Comparison of ENCODE assay signal across 11 cellular contexts in the genomic region with DNA sequence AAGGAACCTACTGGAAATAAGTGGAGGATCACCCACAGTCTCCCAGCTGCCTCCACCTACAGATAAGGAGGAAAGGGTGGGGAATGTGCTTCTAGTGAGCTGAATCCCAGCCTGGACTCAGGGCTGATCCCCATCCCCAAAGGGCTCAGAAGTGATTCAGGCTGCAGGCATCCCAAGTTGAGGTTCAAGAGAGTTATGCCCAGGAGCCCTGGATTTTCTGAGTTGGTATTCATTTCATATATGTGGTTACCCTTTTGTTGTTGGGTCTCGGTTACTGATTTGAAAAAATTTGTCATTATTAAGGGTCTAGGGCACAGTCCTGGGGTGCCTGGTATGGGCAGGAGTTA. TPM values are rescaled to one million over a fixed set of nuclear protein-coding genes. Genes with fewer than 3 reads are reported as not detected.
A peak's percentile ranks its signal among the peaks of the same experiment; 100 is the strongest.
DNase-seq lines count a peak whose midpoint lies in the region; ATAC-seq and TF ChIP-seq lines count a peak whose summit lies in the region.
"Had no signal": no experiment of that assay in that cellular context is flagged by ENCODE, and none has a peak within 500 bp of the region (broad histone marks: within the 10 kb centered on the region; RNA-seq: fewer than 3 reads in every experiment).

No MANE protein-coding gene starts in this region.

- peak overlapping the region in 3 of 10 donors; percentile 16 to 28 (median 17) for H3K4me3 ChIP-seq in heart right ventricle
- no peak overlapping the region for H3K4me3 ChIP-seq in thymus (ENCODE audit: low read length)
- H3K4me3 ChIP-seq: body of pancreas had no signal

- TF ChIP-seq CTCF in heart right ventricle (IDR thresholded peaks at IDR 0.05) (no peak), GM13977 (IDR thresholded peaks at IDR 0.05; ENCODE audit: extremely low read depth, insufficient read depth, missing control alignments) (no peak)

- DNase-seq in heart right ventricle (no peak), left ventricle myocardium superior (no peak), amniotic epithelial cell (ENCODE audit: low read depth) (peak; percentile 79), kidney tubule cell (ENCODE audit: low spot score) (peak; percentile 86), GM13977 (ENCODE audit: low spot score) (no peak)
- DNase-seq in effector CD8-positive, alpha-beta T cell (lab: John Stamatoyannopoulos, UW): no peak
- DNase-seq: NCI-H1694 had no signal

- WGBS in heart right ventricle, 2 donors: 0 to 2% methylated on average over 1 of the region's 1 CpG
- 0% methylated on average over 1 of the region's 1 CpG for WGBS in thymus

- intact Hi-C loops in heart right ventricle (cut with DNase I) (loop anchor here in 4 of 10 donors (5.0 kb wide), 1 partner anchor 34 kb away; no protein-coding TSS in a partner anchor), left ventricle myocardium superior (cut with micrococcal nuclease) (no loop called here)

- peaks cover 5 to 96% (median 47%) of the 10 kb centered on the region in 9 donors for H3K4me1 ChIP-seq in heart right ventricle
- peaks cover 16% of the 10 kb centered on the region for H3K4me1 ChIP-seq in thymus (ENCODE audit: control insufficient read depth, insufficient read depth, low read length)

- H3K27me3 ChIP-seq in heart right ventricle (no peaks in the 10 kb centered on the region), thymus (ENCODE audit: control insufficient read depth, insufficient read depth) (no peaks in the 10 kb centered on the region)
- H3K27me3 ChIP-seq: body of pancreas had no signal

- H3K27ac ChIP-seq in heart right ventricle: peak overlapping the region; percentile 59 to 95 (median 75)
- peak overlapping the region; percentile 60 for H3K27ac ChIP-seq in thymus (ENCODE audit: low read depth)
- H3K27ac ChIP-seq: C4-2B had no signal

- no peaks in the 10 kb centered on the region for H3K36me3 ChIP-seq in heart right ventricle
- H3K36me3 ChIP-seq in thymus (ENCODE audit: control insufficient read depth, insufficient read depth): no peaks in the 10 kb centered on the region

- ATAC-seq in heart right ventricle (no peak), left ventricle myocardium superior (no peak), GM19023 (IDR thresholded peaks at IDR 0.05; ENCODE audit: unreplicated experiment) (no peak)
- ATAC-seq: body of pancreas had no signal

- H3K9me3 ChIP-seq in heart right ventricle (no peaks in the 10 kb centered on the region), thymus (ENCODE audit: control insufficient read depth) (no peaks in the 10 kb centered on the region)
- H3K9me3 ChIP-seq: body of pancreas had no signal

- in situ Hi-C loops in GM13977 (cut with MboI; ENCODE audit: low pct_unique_long_range_greater_than_20kb, low sequenced_read_pairs, unreplicated experiment): no loop called here

RNA-seq across cellular contexts. Expression of a gene that starts 30.0 kb away (rescaled TPM):
- total RNA-seq in heart right ventricle (100 to 1,000 TPM in 1 of 10 donors, 10 to 100 TPM in 9; 30.0 to 156 (median 51.8) TPM), left ventricle myocardium superior (42.8 TPM)
- polyA plus RNA-seq in heart right ventricle (10 to 100 TPM; 23.1 to 99.2 TPM), thymus (549 TPM)

Comparison
In these comparisons a context has a peak if more than half of its experiments do, and no peak if none do; other contexts are left out.
1. DNase-seq: peak in amniotic epithelial cell (single experiment) and kidney tubule cell (single experiment); none in heart right ventricle (0 of 2), left ventricle myocardium superior (single experiment), effector CD8-positive, alpha-beta T cell (single experiment) and GM13977 (single experiment).